8 cellular contexts compared by ENCODE assay signal in genomic region chr1:205775015-205775716, GRCh38. TPM values are rescaled to one million over a fixed set of nuclear protein-coding genes. Genes with fewer than 3 reads are reported as not detected.
DNase-seq lines count a peak whose midpoint lies in the region; ATAC-seq and TF ChIP-seq lines count a peak whose summit lies in the region.

A gene with protein sequence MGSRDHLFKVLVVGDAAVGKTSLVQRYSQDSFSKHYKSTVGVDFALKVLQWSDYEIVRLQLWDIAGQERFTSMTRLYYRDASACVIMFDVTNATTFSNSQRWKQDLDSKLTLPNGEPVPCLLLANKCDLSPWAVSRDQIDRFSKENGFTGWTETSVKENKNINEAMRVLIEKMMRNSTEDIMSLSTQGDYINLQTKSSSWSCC (minus strand): TSS chr1:205775482. CDS start chr1:205774956, 526 bp downstream.

- H3K4me1 Mint-ChIP-seq in activated naive CD8-positive, alpha-beta T cell treated with anti-CD3 and anti-CD28 coated beads for 36 hours: peaks cover 50% of the 10 kb centered on the region

- ATAC-seq in HG02610 (IDR thresholded peaks at IDR 0.05; ENCODE audit: unreplicated experiment) (peak; percentile 71), Right ventricle myocardium superior (ENCODE audit: poor library complexity) (peak; percentile 98)

- no peaks in the 10 kb centered on the region for H3K79me2 ChIP-seq in parathyroid adenoma

- H3K36me3 Mint-ChIP-seq in activated naive CD8-positive, alpha-beta T cell treated with anti-CD3 and anti-CD28 coated beads for 36 hours: peaks cover 19% of the 10 kb centered on the region

- H3K9me3 ChIP-seq in parathyroid adenoma (ENCODE audit: control insufficient read depth, low read length) (no peaks in the 10 kb centered on the region), tibial artery (no peaks in the 10 kb centered on the region)

- H3K36me3 ChIP-seq in parathyroid adenoma (ENCODE audit: control insufficient read depth, insufficient read depth, low read length) (no peaks in the 10 kb centered on the region), tibial artery (no peaks in the 10 kb centered on the region)

- TF ChIP-seq CTCF in GM10248 (IDR thresholded peaks at IDR 0.05; ENCODE audit: control extremely low read depth, extremely low read depth, low read depth, missing control alignments) (no peak), parathyroid adenoma (IDR thresholded peaks at IDR 0.05) (no peak), tibial artery (IDR thresholded peaks at IDR 0.05) (no peak)

- H3K4me1 ChIP-seq in parathyroid adenoma (no peaks in the 10 kb centered on the region), tibial artery (peaks cover 0 to 18% (median 9%) of the 10 kb centered on the region in 4 donors)

- peak within 1 kb of the TSS; percentile 98 for H3K4me2 ChIP-seq in parathyroid adenoma (ENCODE audit: low read length)

- peak within 1 kb of the TSS; percentile 16 for H3K27ac ChIP-seq in parathyroid adenoma
- H3K27ac ChIP-seq in tibial artery: peak within 1 kb of the TSS; percentile 63 to 80

- H3K27me3 ChIP-seq in parathyroid adenoma (ENCODE audit: control insufficient read depth, insufficient read depth, low read length): no peaks in the 10 kb centered on the region
- H3K27me3 ChIP-seq in tibial artery: no peaks in the 10 kb centered on the region

- H3K4me3 ChIP-seq in parathyroid adenoma (ENCODE audit: low read depth, low read length) (peak within 1 kb of the TSS; percentile 98), tibial artery (peak within 1 kb of the TSS; percentile 71 to 79)

- peak within 1 kb of the TSS; percentile 90 for H3K4me3 Mint-ChIP-seq in activated naive CD8-positive, alpha-beta T cell treated with anti-CD3 and anti-CD28 coated beads for 36 hours

- POLR2A ChIA-PET in GM10248 (lab: Yijun Ruan, JAX): no interaction called here

- CTCF ChIA-PET in GM10248 (lab: Yijun Ruan, JAX): interaction anchor here (0.7 to 6.6 kb wide), 6 partner anchors 13 to 202 kb away, joined by 3 to 36 read pairs (median 6); no protein-coding TSS in a partner anchor

- intact Hi-C loops in Right ventricle myocardium superior (cut with DNase I): no loop called here
- intact Hi-C loops in tibial artery (cut with DNase I; ENCODE audit: low total_unique reads): no loop called here

- peak within 1 kb of the TSS; percentile 89 for H3K27ac Mint-ChIP-seq in activated naive CD8-positive, alpha-beta T cell treated with anti-CD3 and anti-CD28 coated beads for 36 hours

- H2AFZ ChIP-seq in parathyroid adenoma: peak within 1 kb of the TSS; percentile 90

- no peaks in the 10 kb centered on the region for H3K9me3 Mint-ChIP-seq in activated naive CD8-positive, alpha-beta T cell treated with anti-CD3 and anti-CD28 coated beads for 36 hours

- DNase-seq in GM10248 (ENCODE audit: extremely low spot score): peak; percentile 83
- DNase-seq in NCI-H1092 treated with DMSO at 0.1 percent for 48 hours (lab: John Stamatoyannopoulos, UW): peak; percentile 87
- DNase-seq in SW 1271 (lab: John Stamatoyannopoulos, UW): peak; percentile 20 to 60
- peak; percentile 85 for DNase-seq in activated naive CD8-positive, alpha-beta T cell treated with anti-CD3 and anti-CD28 coated beads for 36 hours
- peak; percentile 88 for DNase-seq in Right ventricle myocardium superior
- DNase-seq in tibial artery: peak; percentile 87 to 91

- no peak within 1 kb of the TSS for H3K9ac ChIP-seq in parathyroid adenoma

- H3K27me3 Mint-ChIP-seq in activated naive CD8-positive, alpha-beta T cell treated with anti-CD3 and anti-CD28 coated beads for 36 hours: no peaks in the 10 kb centered on the region

RNA-seq across cellular contexts. Expression of the gene that starts here (rescaled TPM):
- total RNA-seq in activated naive CD8-positive, alpha-beta T cell treated with anti-CD3 and anti-CD28 coated beads for 36 hours: 10 to 100 TPM; 31.0 to 31.7 TPM
- total RNA-seq in Right ventricle myocardium superior: 15.0 TPM

Comparison
In these comparisons a context has a peak if more than half of its experiments do, and no peak if none do; other contexts are left out.
1. Peak in every context shown above with its lines: DNase-seq, ATAC-seq, H3K4me3 ChIP-seq and H3K27ac ChIP-seq.